In genomic region chr1:207546677-207547357, GRCh38 we compare ENCODE assay signal across 3 cellular contexts. TPM values are rescaled to one million over a fixed set of nuclear protein-coding genes. Genes with fewer than 3 reads are reported as not detected.
"Had no signal": no experiment of that assay in that cellular context is flagged by ENCODE, and none has a peak within 500 bp of the region (broad histone marks: within the 10 kb centered on the region; RNA-seq: fewer than 3 reads in every experiment).

No MANE protein-coding gene starts in this region.

RNA-seq across cellular contexts. Expression of gene CR1, which starts 50.9 kb away (rescaled TPM):
- total RNA-seq: activated CD4-positive, alpha-beta memory T cell treated with anti-CD3 and anti-CD28 coated beads, Interleukin-2, amount 10 ng/mL, durations not matched to agents 7 days and 5 days; activated naive CD8-positive, alpha-beta T cell treated with anti-CD3 and anti-CD28 coated beads for 36 hours; chondrocyte had no signal
